Comparison of ENCODE assay signal across 19 cellular contexts in the genomic region with DNA sequence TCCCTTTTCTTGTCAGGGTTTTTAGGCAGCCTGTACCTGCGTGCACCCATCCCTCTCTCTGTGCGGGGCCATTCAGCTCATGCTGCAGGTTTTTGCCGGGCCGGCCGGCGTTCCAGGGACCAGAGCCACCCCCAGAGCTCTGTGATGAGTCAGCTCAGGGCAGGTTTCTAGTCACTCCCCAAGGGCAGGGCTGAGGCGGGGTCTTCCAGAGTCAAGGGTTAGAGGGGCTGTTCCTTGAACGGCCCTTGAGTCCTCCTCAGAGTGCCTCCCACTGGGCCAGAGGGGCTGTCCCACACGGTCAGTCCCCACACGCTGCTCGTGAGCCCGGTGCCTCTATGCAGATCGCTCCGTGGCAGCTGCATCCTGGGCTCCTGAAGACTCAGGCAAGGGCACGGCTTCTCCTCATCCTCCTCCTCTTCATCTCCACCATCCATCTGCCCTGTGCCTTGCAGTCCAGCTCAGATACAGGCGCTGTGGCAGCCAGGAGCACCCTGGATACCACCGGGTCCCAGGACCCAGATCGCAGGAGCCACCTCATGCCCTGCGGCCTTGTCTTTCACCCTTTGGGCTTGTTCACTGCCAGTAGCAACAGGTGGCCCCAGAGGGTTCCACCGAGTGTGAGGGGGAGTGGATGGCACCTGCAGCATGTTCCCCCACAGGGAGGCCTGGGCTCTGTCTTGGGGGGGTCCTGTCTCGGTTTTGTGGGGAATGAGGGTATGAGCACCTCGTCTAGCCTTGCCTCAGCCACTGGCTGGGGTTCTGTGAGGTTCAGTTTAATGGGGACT. TPM values are rescaled to one million over a fixed set of nuclear protein-coding genes. Genes with fewer than 3 reads are reported as not detected.
A peak's percentile ranks its signal among the peaks of the same experiment; 100 is the strongest.
DNase-seq lines count a peak whose midpoint lies in the region; ATAC-seq, FAIRE-seq and TF ChIP-seq lines count a peak whose summit lies in the region.
"Had no signal": no experiment of that assay in that cellular context is flagged by ENCODE, and none has a peak within 500 bp of the region (broad histone marks: within the 10 kb centered on the region; RNA-seq: fewer than 3 reads in every experiment).

No MANE protein-coding gene starts in this region.

- H3K4me3 ChIP-seq in HUES48 (ENCODE audit: low read depth, low read length) (no peak overlapping the region), K562 (no peak overlapping the region), right atrium auricular region (no peak overlapping the region), spleen (no peak overlapping the region), dorsolateral prefrontal cortex (no peak overlapping the region)

- H3K79me2 ChIP-seq in K562 (ENCODE audit: control insufficient read depth, insufficient read depth, low read length): peaks cover 58% of the 10 kb centered on the region

- H3K9ac ChIP-seq in HUES48 (ENCODE audit: low read depth, low read length) (no peak overlapping the region; the same call in 1 of the 2 replicates), K562 (ENCODE audit: insufficient read depth in 1 of 2, low read depth in 2 of 2, low read length in 2 of 2) (no peak overlapping the region; a peak in 1 of 4 replicates)

- in situ Hi-C loops in K562 (cut with MboI): loop anchor here (10.0 to 25.0 kb wide), 2 partner anchors 488 to 880 kb away; no protein-coding TSS in a partner anchor
- in situ Hi-C loops in GM13976 (cut with MboI; ENCODE audit: low sequenced_read_pairs, unreplicated experiment): loop anchor here (25.0 kb wide), 1 partner anchor 330 kb away; a partner anchor contains a TSS

- TF ChIP-seq CTCF in K562 (IDR thresholded peaks at IDR 0.05 in 2 of 3, conservative IDR thresholded peaks at IDR 0.05 in 1 of 3; ENCODE audit: insufficient read depth in 2 of 3, low read depth in 1 of 3, low read length in 3 of 3): no peak
- TF ChIP-seq CTCF in right atrium auricular region (IDR thresholded peaks at IDR 0.05): no peak
- TF ChIP-seq CTCF in spleen (IDR thresholded peaks at IDR 0.05 in 8 of 11, conservative IDR thresholded peaks at IDR 0.05 in 3 of 11): no peak
- TF ChIP-seq CTCF in GM13976 (IDR thresholded peaks at IDR 0.05; ENCODE audit: borderline replicate concordance, control extremely low read depth, extremely low read depth, insufficient read depth, missing control alignments): no peak
- no peak for TF ChIP-seq CTCF in dorsolateral prefrontal cortex (IDR thresholded peaks at IDR 0.05 in 54 of 56, conservative IDR thresholded peaks at IDR 0.05 in 2 of 56; ENCODE audit: low read depth in 1 of 56, partially characterized antibody in 56 of 56)

- TF ChIP-seq EP300 in K562 (IDR thresholded peaks at IDR 0.05; ENCODE audit: low read length): no peak

- FAIRE-seq in K562 (lab: Jason Lieb, UNC): no peak
- FAIRE-seq: endometrium, GM19239 had no signal

- CTCF ChIA-PET in K562 (lab: Yijun Ruan, JAX; ENCODE audit: low intra/inter-chr PET ratio): no interaction called here

- DNase-seq in K562 (ENCODE audit: extremely low read depth in 1 of 4, low spot score in 3 of 4) (no peak), right atrium auricular region (ENCODE audit: low spot score) (no peak), spleen (peak; percentile 56), retina (no peak), GM13976 (ENCODE audit: low spot score) (no peak), dorsolateral prefrontal cortex (no peak)
- DNase-seq in activated CD4-positive, alpha-beta T cell treated with anti-CD3 and anti-CD28 coated beads, Interleukin-2, amount 50 U/mL, for 48 hours: no peak
- DNase-seq: activated effector memory CD4-positive, alpha-beta T cell treated with Interleukin-2 at 50 U/mL for 16 hours; amygdala; Kasumi-1; NCI-H1092 treated with DMSO at 0.1 percent for 48 hours; NCI-H2081 treated with DMSO at 0.1 percent for 48 hours; NCI-H510A; SIG-M5; stimulated activated CD4-positive, alpha-beta T cell treated with anti-CD3 and anti-CD28 coated beads, Interleukin-2, amount 100 ng/mL, for 24 hours had no signal

- H4K20me1 ChIP-seq in K562 (replicated peaks; ENCODE audit: control insufficient read depth, insufficient read depth, low read length): peaks cover 29% of the 10 kb centered on the region

- intact Hi-C loops in K562 (cut with micrococcal nuclease) (no loop called here), spleen (cut with DNase I; ENCODE audit: low total_unique reads) (no loop called here), dorsolateral prefrontal cortex (cut with DNase I) (no loop called here)

- TF ChIP-seq RAD21 in K562 (CRISPR knock-in tag; conservative IDR thresholded peaks at IDR 0.05 in 1 of 2, IDR thresholded peaks at IDR 0.05 in 1 of 2): no peak

- BruUV-seq in K562 (replicated peaks; lab: Mats Ljungman, UMichigan): no TSS peak

- H3K4me1 ChIP-seq in HUES48 (ENCODE audit: control insufficient read depth, insufficient read depth, low read length): no peaks in the 10 kb centered on the region
- peaks cover 0 to 41% of the 10 kb centered on the region in 2 experiments; a peak in 1 of 5 replicates for H3K4me1 ChIP-seq in K562 (replicated peaks in 1 of 2; ENCODE audit: control insufficient read depth in 2 of 2, insufficient read depth in 2 of 2, low read length in 2 of 2)
- H3K4me1 ChIP-seq in right atrium auricular region: peaks cover 0 to 77% of the 10 kb centered on the region in 2 donors
- H3K4me1 ChIP-seq in spleen: peaks cover 0 to 96% (median 32%) of the 10 kb centered on the region in 6 donors

- H3K27ac ChIP-seq in HUES48 (ENCODE audit: low read depth, low read length) (peak overlapping the region; percentile 71), K562 (ENCODE audit: extremely low read depth, low read depth, low read length) (no peak overlapping the region), right atrium auricular region (peak overlapping the region; percentile 70 to 91), spleen (peak overlapping the region in 3 of 8 donors; percentile 53 to 70 (median 69)), dorsolateral prefrontal cortex (peak overlapping the region in 1 of 59 donors; percentile 49)

- H3K36me3 ChIP-seq in HUES48 (ENCODE audit: control insufficient read depth, insufficient read depth, low read length): peaks cover 84% of the 10 kb centered on the region
- H3K36me3 ChIP-seq in K562 (ENCODE audit: control insufficient read depth, insufficient read depth, low read length): peaks cover 95% of the 10 kb centered on the region
- no peaks in the 10 kb centered on the region for H3K36me3 ChIP-seq in right atrium auricular region
- H3K36me3 ChIP-seq in spleen: peaks cover 0 to 100% (median 28%) of the 10 kb centered on the region in 6 donors

- H2AFZ ChIP-seq in K562 (ENCODE audit: low read depth, low read length): no peak overlapping the region

- POLR2A ChIA-PET in K562 (lab: Yijun Ruan, JAX): interaction anchor here (0.6 to 1.3 kb wide), 4 partner anchors 9 to 63 kb away, joined by 3 read pairs; no protein-coding TSS in a partner anchor

- H3K9me1 ChIP-seq in K562 (ENCODE audit: control insufficient read depth, insufficient read depth, low read length): no peaks in the 10 kb centered on the region

- no peak overlapping the region for H3K4me2 ChIP-seq in K562 (ENCODE audit: insufficient read depth, low read length)

- TF ChIP-seq POLR2A in K562 (conservative IDR thresholded peaks at IDR 0.05) (no peak), spleen (IDR thresholded peaks at IDR 0.05) (no peak)

- ATAC-seq in K562: no peak
- ATAC-seq: activated CD4-positive, CD25-positive, alpha-beta regulatory T cell treated with anti-CD3 and anti-CD28 coated beads, Interleukin-2, amount 50 U/mL, for 24 hours had no signal

- 92% methylated on average over 22 of the region's 22 CpGs for WGBS in K562 (ENCODE audit: insufficient coverage, low coverage, missing lambda C conversion rate)
- 86 to 96% (median 93%) methylated on average over 14 to 22 of the region's 22 CpGs for WGBS in spleen, 5 donors

- H3K27me3 ChIP-seq in HUES48 (ENCODE audit: control insufficient read depth, insufficient read depth, low read length) (no peaks in the 10 kb centered on the region), K562 (ENCODE audit: control insufficient read depth in 2 of 2, insufficient read depth in 2 of 2, low read length in 2 of 2) (no peaks in the 10 kb centered on the region), right atrium auricular region (no peaks in the 10 kb centered on the region), spleen (replicated peaks in 1 of 7) (no peaks in the 10 kb centered on the region), dorsolateral prefrontal cortex (no peaks in the 10 kb centered on the region)

- no peaks in the 10 kb centered on the region for H3K9me3 ChIP-seq in HUES48 (ENCODE audit: control insufficient read depth, insufficient read depth, low read length)
- no peaks in the 10 kb centered on the region for H3K9me3 ChIP-seq in K562 (replicated peaks; ENCODE audit: control insufficient read depth, insufficient read depth, low read depth, low read length)
- no peaks in the 10 kb centered on the region for H3K9me3 ChIP-seq in right atrium auricular region
- H3K9me3 ChIP-seq in spleen: no peaks in the 10 kb centered on the region

RNA-seq across cellular contexts. Expression of a gene that starts 17.4 kb away (rescaled TPM):
- total RNA-seq in K562 (2011; cell fraction: chromatin; rRNA removed; ENCODE audit: low replicate concordance): 18.9 and 29.0 TPM in 2 replicates
- 22.8 and 25.7 TPM in 2 replicates for total RNA-seq in K562 (2011; cell fraction: nucleolus; rRNA removed)
- 14.8 and 16.0 TPM in 2 replicates for total RNA-seq in K562 (2011; cell fraction: nucleoplasm; rRNA removed)
- total RNA-seq in K562 (2014; rRNA removed) (65.2 and 66.8 TPM in 2 replicates), K562 (2014; rRNA removed; fragmentation: Illumina TruSeq; extraction: Trizol) (11.2 and 14.8 TPM in 2 replicates), K562 (2015; rRNA removed; fragmentation: Illumina TruSeq; extraction: Trizol) (18.5 and 20.3 TPM in 2 replicates), K562 (2021) (71.2 and 75.5 TPM in 2 replicates), right atrium auricular region (10 to 100 TPM; 15.9 to 18.8 TPM), spleen (10 to 100 TPM in 6 of 7 donors, 1 to 10 TPM in 1; 6.1 to 30.6 (median 26.4) TPM), dorsolateral prefrontal cortex (10 to 100 TPM; 13.4 to 35.4 (median 23.4) TPM)
- polyA plus RNA-seq in K562 (2011; rRNA removed) (13.5 and 16.5 TPM in 2 replicates), K562 (2014; fragmentation: Illumina TruSeq; extraction: Trizol) (8.2 and 18.9 TPM in 2 replicates), K562 (2014; fragmentation: Nextera tagmentation; extraction: Ambion mirVana) (1 to 10 TPM; 1.2 to 1.8 TPM), K562 (2014; rRNA removed) (54.4 and 60.2 TPM in 2 replicates), spleen (10 to 100 TPM; 16.4 to 35.4 (median 28.5) TPM)
- polyA plus RNA-seq in K562 (2011; cell fraction: cytosol; rRNA removed): 14.3 and 38.6 TPM in 2 replicates
- 10.2 and 19.3 TPM in 2 replicates for polyA plus RNA-seq in K562 (2011; cell fraction: nucleus; rRNA removed)
- polyA plus RNA-seq in K562 (2012): 34.2 and 36.9 TPM in 2 replicates
- 16.0 and 22.8 TPM in 2 replicates for polyA minus RNA-seq in K562 (2011; rRNA and poly(A)+ RNA removed)
- polyA minus RNA-seq in K562 (2011; cell fraction: cytosol; rRNA and poly(A)+ RNA removed): 25.3 and 31.3 TPM in 2 replicates
- 3.8 and 5.3 TPM in 2 replicates for polyA minus RNA-seq in K562 (2011; cell fraction: nucleus; rRNA and poly(A)+ RNA removed)

RNA-seq across cellular contexts. Expression of a gene that starts 36.5 kb away (rescaled TPM):
- total RNA-seq in K562 (2011; cell fraction: chromatin; rRNA removed; ENCODE audit: low replicate concordance): 0.69 and 1.4 TPM in 2 replicates
- 1.0 and 1.3 TPM in 2 replicates for total RNA-seq in K562 (2011; cell fraction: nucleolus; rRNA removed)
- 0.23 and 0.29 TPM in 2 replicates for total RNA-seq in K562 (2011; cell fraction: nucleoplasm; rRNA removed)
- total RNA-seq in K562 (2014; rRNA removed) (0.78 and 1.0 TPM in 2 replicates), K562 (2014; rRNA removed; fragmentation: Illumina TruSeq; extraction: Trizol) (0.07 and 0.22 TPM in 2 replicates), K562 (2015; rRNA removed; fragmentation: Illumina TruSeq; extraction: Trizol) (0.49 and 0.51 TPM in 2 replicates), K562 (2021) (1.2 and 1.3 TPM in 2 replicates), right atrium auricular region (10 to 100 TPM; 16.7 to 63.6 TPM), spleen (100 to 1,000 TPM; 285 to 754 (median 415) TPM), dorsolateral prefrontal cortex (100 to 1,000 TPM in 1 of 120 experiments, 10 to 100 TPM in 116, 1 to 10 TPM in 3; 8.2 to 105 (median 26.7) TPM)
- polyA plus RNA-seq in K562 (2011; rRNA removed) (0.20 and 1.6 TPM in 2 replicates), K562 (2014; fragmentation: Illumina TruSeq; extraction: Trizol) (0.24 and 0.25 TPM in 2 replicates), K562 (2014; fragmentation: Nextera tagmentation; extraction: Ambion mirVana) (not detected), K562 (2014; rRNA removed) (0.57 and 0.60 TPM in 2 replicates), spleen (100 to 1,000 TPM in 2 of 3 donors, 10 to 100 TPM in 1; 92.1 to 332 (median 250) TPM)
- polyA plus RNA-seq in K562 (2011; cell fraction: cytosol; rRNA removed): 0.33 and 1.3 TPM in 2 replicates
- 2.0 and 3.1 TPM in 2 replicates for polyA plus RNA-seq in K562 (2011; cell fraction: nucleus; rRNA removed)
- polyA plus RNA-seq in K562 (2012): 0.77 and 5.1 TPM in 2 replicates
- 0.04 and 0.57 TPM in 2 replicates for polyA minus RNA-seq in K562 (2011; rRNA and poly(A)+ RNA removed)
- 1.0 and 4.8 TPM in 2 replicates for polyA minus RNA-seq in K562 (2011; cell fraction: cytosol; rRNA and poly(A)+ RNA removed)
- polyA minus RNA-seq in K562 (2011; cell fraction: nucleus; rRNA and poly(A)+ RNA removed): 0.27 and 1.8 TPM in 2 replicates
